In the genomic region with DNA sequence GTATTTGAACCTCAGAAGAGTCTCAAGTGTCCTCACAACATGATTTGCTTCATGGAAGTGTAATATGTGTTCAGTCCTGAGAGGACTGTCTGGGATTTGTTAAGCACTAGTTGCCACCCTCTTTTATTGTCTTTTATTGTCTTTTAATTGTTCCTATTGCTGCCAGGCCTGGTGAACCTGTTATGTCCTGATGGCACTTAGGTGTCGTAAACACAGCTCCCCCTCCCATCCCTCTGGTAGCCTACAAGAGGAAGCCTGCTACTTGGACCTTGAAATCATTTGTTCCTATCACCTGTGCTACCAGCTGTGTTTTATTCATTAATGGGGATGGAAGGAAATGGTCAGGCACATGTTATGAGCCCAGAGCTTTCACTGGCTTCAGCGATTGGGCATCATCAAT, we compare ENCODE assay signal across 20 cellular contexts. TPM values are rescaled to one million over a fixed set of nuclear protein-coding genes. Genes with fewer than 3 reads are reported as not detected.
A peak's percentile ranks its signal among the peaks of the same experiment; 100 is the strongest.
DNase-seq lines count a peak whose midpoint lies in the region; TF ChIP-seq lines count a peak whose summit lies in the region.
"Had no signal": no experiment of that assay in that cellular context is flagged by ENCODE, and none has a peak within 500 bp of the region (broad histone marks: within the 10 kb centered on the region; RNA-seq: fewer than 3 reads in every experiment).

No MANE protein-coding gene starts in this region.

- H3K27me3 Mint-ChIP-seq in Calu3 (ENCODE audit: unreplicated experiment) = no peaks in the 10 kb centered on the region
- H3K27me3 Mint-ChIP-seq in H9 (ENCODE audit: low read depth) = no peaks in the 10 kb centered on the region
- H3K27me3 Mint-ChIP-seq: IgD-negative memory B cell had no signal

- no peak overlapping the region for H4K91ac ChIP-seq in H9 (ENCODE audit: insufficient read length, low read depth, low read length)

- no peak overlapping the region for H3K4me3 ChIP-seq in Peyer's patch
- peak overlapping the region in 1 of 2 donors; percentile 50 for H3K4me3 ChIP-seq in mucosa of rectum (ENCODE audit: low read length in 2 of 2)
- H3K4me3 ChIP-seq: HAP-1, SJCRH30 had no signal

- intact Hi-C loops in Calu3 (cut with micrococcal nuclease; ENCODE audit: unreplicated experiment) = no loop called here

- no peak for TF ChIP-seq POLR2A in Peyer's patch (IDR thresholded peaks at IDR 0.05)

- no peaks in the 10 kb centered on the region for H3K23me2 ChIP-seq in H9 (ENCODE audit: insufficient read length, low read depth, low read length, poor library complexity, severe bottlenecking)

- H3K27ac Mint-ChIP-seq in Calu3 (ENCODE audit: unreplicated experiment) (peak overlapping the region; percentile 63), H9 (peak overlapping the region in 1 of 3 experiments; percentile 60; a peak in 3 of 7 replicates)
- H3K27ac Mint-ChIP-seq: IgD-negative memory B cell had no signal

- peak overlapping the region in 1 of 4 donors; percentile 63 for H3K27ac ChIP-seq in Peyer's patch
- peak overlapping the region; percentile 77 to 82 for H3K27ac ChIP-seq in mucosa of rectum (ENCODE audit: low read depth in 2 of 2, low read length in 2 of 2)
- H3K27ac ChIP-seq in H9 (ENCODE audit: insufficient read length, low read depth, low read length) = no peak overlapping the region
- H3K27ac ChIP-seq: C4-2B, HL-60, SJCRH30 had no signal

- peaks cover 0 to 19% (median 0%) of the 10 kb centered on the region in 4 donors for H3K4me1 ChIP-seq in Peyer's patch
- H3K4me1 ChIP-seq in mucosa of rectum (ENCODE audit: control insufficient read depth in 2 of 2, insufficient read depth in 2 of 2, low read length in 2 of 2) = peaks cover 19 to 23% of the 10 kb centered on the region in 2 donors
- H3K4me1 ChIP-seq in H9 (ENCODE audit: insufficient read depth, low read length) = no peaks in the 10 kb centered on the region
- H3K4me1 ChIP-seq: HAP-1, SJCRH30 had no signal

- H3K36me3 ChIP-seq in Peyer's patch = no peaks in the 10 kb centered on the region
- H3K36me3 ChIP-seq in mucosa of rectum (ENCODE audit: control insufficient read depth in 2 of 2, insufficient read depth in 2 of 2, low read length in 2 of 2) = no peaks in the 10 kb centered on the region

- CTCF ChIA-PET in Calu3 (lab: Charles Lee) = no interaction called here

- no peak overlapping the region for H3T11ph ChIP-seq in H9 (ENCODE audit: low read length)

- H3K56ac ChIP-seq in H9 (ENCODE audit: insufficient read length, low read depth, low read length) = no peak overlapping the region

- H3K79me2 ChIP-seq in H9 (ENCODE audit: insufficient read depth, low read length) = no peaks in the 10 kb centered on the region

- no peaks in the 10 kb centered on the region for H3K27me3 ChIP-seq in Peyer's patch
- H3K27me3 ChIP-seq in mucosa of rectum (ENCODE audit: control insufficient read depth in 2 of 2, insufficient read depth in 2 of 2, low read length in 2 of 2) = no peaks in the 10 kb centered on the region
- no peaks in the 10 kb centered on the region for H3K27me3 ChIP-seq in H9 (ENCODE audit: insufficient read depth, low read length)
- H3K27me3 ChIP-seq: SJCRH30 had no signal

- no CpG with 5 or more reads among the region's 2 CpGs for WGBS in H9 (ENCODE audit: extremely low coverage, insufficient read length, low lambda C conversion rate)

- no peak overlapping the region for H3K23ac ChIP-seq in H9 (ENCODE audit: insufficient read length, low read depth, low read length)

- no peak overlapping the region for H4K5ac ChIP-seq in H9 (ENCODE audit: insufficient read length, low read depth, low read length)

- no peak overlapping the region for H2BK12ac ChIP-seq in H9 (ENCODE audit: insufficient read length, low read depth, low read length)

- no peak overlapping the region for H2AK5ac ChIP-seq in H9 (ENCODE audit: insufficient read length, low read length)

- H3K4me1 Mint-ChIP-seq in Calu3 (ENCODE audit: low read depth, unreplicated experiment) (peaks cover 8% of the 10 kb centered on the region), H9 (no peaks in the 10 kb centered on the region)

- no TSS peak for BruUV-seq in Calu3 (replicated peaks; lab: Mats Ljungman, UMichigan)

- no peak overlapping the region for H3K4me2 ChIP-seq in H9 (ENCODE audit: insufficient read depth, insufficient read length, low read length)

- H3K4me3 Mint-ChIP-seq in Calu3 (ENCODE audit: low read depth, unreplicated experiment) (no peak overlapping the region), H9 (no peak overlapping the region)
- H3K4me3 Mint-ChIP-seq: IgD-negative memory B cell had no signal

- H4K8ac ChIP-seq in H9 (replicated peaks; ENCODE audit: insufficient read length, low read depth, low read length) = no peak overlapping the region

- H3K36me3 Mint-ChIP-seq in Calu3 (ENCODE audit: insufficient read depth, unreplicated experiment) (peaks cover 96% of the 10 kb centered on the region), H9 (ENCODE audit: insufficient read depth in 1 of 3, low read depth in 3 of 3) (peaks cover 69 to 92% (median 87%) of the 10 kb centered on the region in 3 experiments)

- H2BK20ac ChIP-seq in H9 (ENCODE audit: low read depth, low read length, poor library complexity, severe bottlenecking) = no peak overlapping the region

- no peak overlapping the region for H3K18ac ChIP-seq in H9 (ENCODE audit: insufficient read length, low read depth, low read length)

- H3K9me3 ChIP-seq in Peyer's patch (no peaks in the 10 kb centered on the region), mucosa of rectum (ENCODE audit: control insufficient read depth in 2 of 2, low read length in 2 of 2) (no peaks in the 10 kb centered on the region), H9 (ENCODE audit: control insufficient read depth, low read depth, low read length) (no peaks in the 10 kb centered on the region)
- H3K9me3 ChIP-seq: HAP-1 had no signal

- no peak overlapping the region for H3K4ac ChIP-seq in H9 (ENCODE audit: low read depth, low read length)

- no peak overlapping the region for H2AFZ ChIP-seq in H9 (ENCODE audit: low read length)

- H4K20me1 ChIP-seq in H9 (ENCODE audit: control insufficient read depth, insufficient read depth, insufficient read length) = no peaks in the 10 kb centered on the region

- TF ChIP-seq CTCF in Calu3 (IDR thresholded peaks at IDR 0.05; ENCODE audit: unreplicated experiment) (no peak), Peyer's patch (IDR thresholded peaks at IDR 0.05) (peak in 2 of 6 experiments; percentile 4 to 19), H9 (conservative IDR thresholded peaks at IDR 0.05) (no peak)

- no peaks in the 10 kb centered on the region for H3K79me1 ChIP-seq in H9 (ENCODE audit: insufficient read depth, low read depth, low read length, poor library complexity, severe bottlenecking)

- no peak overlapping the region for H3K14ac ChIP-seq in H9 (ENCODE audit: insufficient read depth, low read length)

- H2BK15ac ChIP-seq in H9 (ENCODE audit: low read depth, low read length) = no peak overlapping the region

- no peak overlapping the region for H3K9ac ChIP-seq in mucosa of rectum (ENCODE audit: low read depth in 1 of 2, low read length in 2 of 2)
- no peak overlapping the region for H3K9ac ChIP-seq in H9 (ENCODE audit: extremely low read depth, insufficient read length, low read length)

- H3K9me3 Mint-ChIP-seq in Calu3 (ENCODE audit: low read depth, unreplicated experiment) = peaks cover 11% of the 10 kb centered on the region
- H3K9me3 Mint-ChIP-seq in H9 = peaks cover 17 to 27% of the 10 kb centered on the region in 2 experiments

- H2BK5ac ChIP-seq in H9 (ENCODE audit: insufficient read length, low read length) = no peak overlapping the region

- DNase-seq in Calu3 (no peak), DMS79 treated with DMSO at 0.1 percent for 48 hours (lab: John Stamatoyannopoulos, UW) (peak; percentile 57), Peyer's patch (peak in 2 of 3 donors; percentile 55 to 79), HT-29 (ENCODE audit: low spot score) (no peak), OCI-M2 (lab: John Stamatoyannopoulos, UW; ENCODE audit: unreplicated experiment) (no peak), H9 (no peak)
- DNase-seq: ACHN, Kasumi-1, NCI-H1105, NCI-H1694 treated with DMSO at 0.1 percent for 48 hours, NCI-H2171, NCI-H446 treated with DMSO at 0.1 percent for 48 hours, NCI-H748 treated with DMSO at 0.1 percent for 48 hours, PC-3, SJCRH30 had no signal

- H2BK120ac ChIP-seq in H9 (ENCODE audit: low read depth, low read length, poor library complexity, severe bottlenecking) = no peak overlapping the region

RNA-seq across cellular contexts. Expression of a gene that starts 19.3 kb away (rescaled TPM):
- 72.5 and 86.4 TPM in 2 replicates for total RNA-seq in Calu3 (2022)
- total RNA-seq in Peyer's patch = 10 to 100 TPM in 1 of 4 donors, 1 to 10 TPM in 3; 5.2 to 18.2 (median 8.2) TPM
- total RNA-seq in HT-29 (2014; rRNA removed; shearing (Covaris generic)) = 84.6 and 89.0 TPM in 2 replicates
- total RNA-seq in H9 (2021) = 119 and 122 TPM in 2 replicates

Comparison
In these comparisons a context has a peak if more than half of its experiments do, and no peak if none do; other contexts are left out.
1. DNase-seq: peak in DMS79 treated with DMSO at 0.1 percent for 48 hours (single experiment) and Peyer's patch (2 of 3); none in Calu3 (single experiment), HT-29 (single experiment), OCI-M2 (single experiment) and H9 (single experiment).